ENCODE assay signal across 13 cellular contexts in genomic region chr9:7936201-7936600, GRCh38.
DNase-seq lines count a peak whose midpoint lies in the region; ATAC-seq and TF ChIP-seq lines count a peak whose summit lies in the region.
"Had no signal": no experiment of that assay in that cellular context is flagged by ENCODE, and none has a peak within 500 bp of the region (broad histone marks: within the 10 kb centered on the region; RNA-seq: fewer than 3 reads in every experiment).

No MANE protein-coding gene starts in this region.

- no peak overlapping the region for H3K4me3 ChIP-seq in OCI-LY1 (ENCODE audit: low read depth, low read length, poor library complexity, severe bottlenecking)
- H3K4me3 ChIP-seq in smooth muscle cell, result no peak overlapping the region

- H3K9me2 ChIP-seq in OCI-LY1 (ENCODE audit: low read depth, low read length), result no peaks in the 10 kb centered on the region

- H3K79me2 ChIP-seq in OCI-LY1 (ENCODE audit: insufficient read depth, low read length), result no peaks in the 10 kb centered on the region
- H3K79me2 ChIP-seq in smooth muscle cell (ENCODE audit: low read depth), result no peaks in the 10 kb centered on the region

- POLR2A ChIA-PET in activated CD4-positive, alpha-beta T cell treated with anti-CD3 and anti-CD28 coated beads for 36 hours (lab: Charles Lee), result no interaction called here

- H3K9me3 ChIP-seq in OCI-LY1 (ENCODE audit: low read length) (peaks cover 8% of the 10 kb centered on the region), smooth muscle cell (replicated peaks; ENCODE audit: low read depth) (peaks cover 6% of the 10 kb centered on the region)

- H3K27me3 Mint-ChIP-seq in activated CD4-positive, alpha-beta T cell treated with anti-CD3 and anti-CD28 coated beads for 36 hours, result no peaks in the 10 kb centered on the region

- H3K9ac ChIP-seq in OCI-LY1 (ENCODE audit: low read length) (no peak overlapping the region), smooth muscle cell (ENCODE audit: low read depth) (no peak overlapping the region)

- H3K27me3 ChIP-seq in OCI-LY1 (ENCODE audit: insufficient read depth, low read length) (no peaks in the 10 kb centered on the region), smooth muscle cell (ENCODE audit: low read depth) (no peaks in the 10 kb centered on the region), foreskin keratinocyte (no peaks in the 10 kb centered on the region)

- peaks cover 24% of the 10 kb centered on the region for H3K4me1 Mint-ChIP-seq in activated CD4-positive, alpha-beta T cell treated with anti-CD3 and anti-CD28 coated beads for 36 hours

- no peak for ATAC-seq in activated CD4-positive, alpha-beta T cell treated with anti-CD3 and anti-CD28 coated beads for 36 hours
- ATAC-seq in GM18907 (IDR thresholded peaks at IDR 0.05; ENCODE audit: unreplicated experiment), result no peak
- ATAC-seq in foreskin keratinocyte, result no peak
- ATAC-seq: left lobe of liver had no signal

- H3K36me3 ChIP-seq in OCI-LY1 (ENCODE audit: insufficient read depth, low read length), result 0 out of 2 replicates have a peak, but pooled peaks cover 3% of the 10 kb centered on the region
- H3K36me3 ChIP-seq in smooth muscle cell (ENCODE audit: low read depth), result no peaks in the 10 kb centered on the region

- peak overlapping the region; percentile 87 for H2AFZ ChIP-seq in OCI-LY1 (ENCODE audit: low read length)
- peak overlapping the region; percentile 11 for H2AFZ ChIP-seq in smooth muscle cell (ENCODE audit: low read depth)

- H3K4me1 ChIP-seq in OCI-LY1 (ENCODE audit: insufficient read depth, low read length, severe bottlenecking) (peaks cover 14% of the 10 kb centered on the region), smooth muscle cell (ENCODE audit: low read depth) (no peaks in the 10 kb centered on the region), foreskin keratinocyte (no peaks in the 10 kb centered on the region)

- no peak overlapping the region for H3K4me3 Mint-ChIP-seq in activated CD4-positive, alpha-beta T cell treated with anti-CD3 and anti-CD28 coated beads for 36 hours

- H3K4me2 ChIP-seq in OCI-LY1 (ENCODE audit: low read length), result peak overlapping the region; percentile 21
- H3K4me2 ChIP-seq in smooth muscle cell, result peak overlapping the region; percentile 72

- intact Hi-C loops in activated CD4-positive, alpha-beta T cell treated with anti-CD3 and anti-CD28 coated beads for 36 hours (cut with DNase I, micrococcal nuclease), result no loop called here

- H3F3A ChIP-seq in OCI-LY1 (ENCODE audit: insufficient read depth, low read length), result no peaks in the 10 kb centered on the region
- H3F3A ChIP-seq in smooth muscle cell (ENCODE audit: low read depth), result no peaks in the 10 kb centered on the region

- no peak for TF ChIP-seq CTCF in OCI-LY1 (IDR thresholded peaks at IDR 0.05; ENCODE audit: low read length)
- TF ChIP-seq CTCF in smooth muscle cell (IDR thresholded peaks at IDR 0.05; ENCODE audit: borderline replicate concordance, insufficient read depth, poor library complexity, severe bottlenecking), result no peak
- no peak for TF ChIP-seq CTCF in foreskin keratinocyte (conservative IDR thresholded peaks at IDR 0.05)

- no peak for DNase-seq in activated CD4-positive, alpha-beta T cell treated with anti-CD3 and anti-CD28 coated beads for 36 hours
- DNase-seq in activated CD4-positive, alpha-beta T cell treated with anti-CD3 and anti-CD28 coated beads for 4 hours, result no peak
- DNase-seq in cerebellar nuclear complex (lab: John Stamatoyannopoulos, UW) (peak; percentile 93 to 98), smooth muscle cell (lab: John Stamatoyannopoulos, UW; ENCODE audit: unreplicated experiment) (no peak), AG08396 (ENCODE audit: low spot score) (no peak), foreskin keratinocyte (no peak)
- DNase-seq: 8988T, activated gamma-delta T cell treated with Interleukin-2 at 50 U/mL for 16 hours, NCI-H1092, SHP77 had no signal

- peak overlapping the region; percentile 90 for H3K27ac Mint-ChIP-seq in activated CD4-positive, alpha-beta T cell treated with anti-CD3 and anti-CD28 coated beads for 36 hours

- H3K9me3 Mint-ChIP-seq in activated CD4-positive, alpha-beta T cell treated with anti-CD3 and anti-CD28 coated beads for 36 hours (ENCODE audit: low read depth), result peaks cover 10% of the 10 kb centered on the region

- peak overlapping the region; percentile 41 for H3K27ac ChIP-seq in OCI-LY1 (ENCODE audit: low read depth, low read length, poor library complexity, severe bottlenecking)
- H3K27ac ChIP-seq in smooth muscle cell (ENCODE audit: low read depth), result peak overlapping the region; percentile 53
- H3K27ac ChIP-seq in foreskin keratinocyte, result no peak overlapping the region

- no peaks in the 10 kb centered on the region for H4K20me1 ChIP-seq in OCI-LY1 (ENCODE audit: insufficient read depth, low read length)
- no peaks in the 10 kb centered on the region for H4K20me1 ChIP-seq in smooth muscle cell (ENCODE audit: low read depth)

- 55% methylated on average over 4 of the region's 4 CpGs for WGBS in smooth muscle cell (ENCODE audit: low lambda C conversion rate)

- CTCF ChIA-PET in activated CD4-positive, alpha-beta T cell treated with anti-CD3 and anti-CD28 coated beads for 36 hours (lab: Charles Lee), result no interaction called here

- H3K36me3 Mint-ChIP-seq in activated CD4-positive, alpha-beta T cell treated with anti-CD3 and anti-CD28 coated beads for 36 hours (ENCODE audit: low read depth), result no peaks in the 10 kb centered on the region

Comparison
In these comparisons a context has a peak if more than half of its experiments do, and no peak if none do; other contexts are left out.
1. DNase-seq: peak in cerebellar nuclear complex (2 of 2); none in activated CD4-positive, alpha-beta T cell treated with anti-CD3 and anti-CD28 coated beads for 36 hours (single experiment), activated CD4-positive, alpha-beta T cell treated with anti-CD3 and anti-CD28 coated beads for 4 hours (0 of 2), smooth muscle cell (single experiment), AG08396 (single experiment) and foreskin keratinocyte (0 of 2).